ENCODE assay signal across 11 cellular contexts in genomic region chr11:110797453-110797852, GRCh38.
DNase-seq lines count a peak whose midpoint lies in the region; ATAC-seq, FAIRE-seq and TF ChIP-seq lines count a peak whose summit lies in the region.
"Had no signal": no experiment of that assay in that cellular context is flagged by ENCODE, and none has a peak within 500 bp of the region (broad histone marks: within the 10 kb centered on the region; RNA-seq: fewer than 3 reads in every experiment).

No MANE protein-coding gene starts in this region.

- no peak for FAIRE-seq in HTR-8/SVneo (lab: Jason Lieb, UNC)

- 50 to 68% methylated on average over 3 of the region's 3 CpGs for WGBS in lung, 2 donors
- WGBS in suprapubic skin, result 79% methylated on average over 3 of the region's 3 CpGs

- TF ChIP-seq CTCF in lung (IDR thresholded peaks at IDR 0.05; ENCODE audit: control extremely low read depth, extremely low read depth) (no peak), suprapubic skin (IDR thresholded peaks at IDR 0.05) (no peak)

- TF ChIP-seq EP300 in suprapubic skin (IDR thresholded peaks at IDR 0.05), result no peak

- H3K27ac ChIP-seq in lung (ENCODE audit: low read depth in 1 of 2, low read length in 1 of 2), result no peak overlapping the region
- H3K27ac ChIP-seq in suprapubic skin, result no peak overlapping the region
- H3K27ac ChIP-seq: dorsolateral prefrontal cortex had no signal

- DNase-seq in M059J (ENCODE audit: low read depth) (peak; percentile 56), lung (ENCODE audit: low spot score) (no peak), suprapubic skin (ENCODE audit: low spot score in 2 of 2) (no peak), NCI-H82 (lab: John Stamatoyannopoulos, UW) (no peak), HTR-8/SVneo (ENCODE audit: insufficient read length, low spot score) (no peak), DMS79 (lab: John Stamatoyannopoulos, UW) (no peak)
- DNase-seq: dorsolateral prefrontal cortex, HFFc6, T-helper 9 cell had no signal

- H3K4me1 ChIP-seq in lung (ENCODE audit: control insufficient read depth in 2 of 2, insufficient read depth in 2 of 2, low read length in 2 of 2) (peaks cover 0 to 7% of the 10 kb centered on the region in 2 donors), suprapubic skin (no peaks in the 10 kb centered on the region)

- no peak for TF ChIP-seq POLR2A in suprapubic skin (IDR thresholded peaks at IDR 0.05)

- no peak overlapping the region for H3K4me3 ChIP-seq in lung
- H3K4me3 ChIP-seq in suprapubic skin, result no peak overlapping the region
- H3K4me3 ChIP-seq: dorsolateral prefrontal cortex had no signal

- H3K36me3 ChIP-seq in lung (ENCODE audit: control insufficient read depth in 2 of 2, insufficient read depth in 2 of 2, low read length in 2 of 2), result no peaks in the 10 kb centered on the region
- H3K36me3 ChIP-seq in suprapubic skin, result no peaks in the 10 kb centered on the region

- H3K27me3 ChIP-seq in lung (ENCODE audit: control insufficient read depth, insufficient read depth), result no peaks in the 10 kb centered on the region
- H3K27me3 ChIP-seq in suprapubic skin, result no peaks in the 10 kb centered on the region
- H3K27me3 ChIP-seq: dorsolateral prefrontal cortex had no signal

- peak; percentile 92 for ATAC-seq in GM18907 (IDR thresholded peaks at IDR 0.05; ENCODE audit: unreplicated experiment)
- ATAC-seq in HG02623 (IDR thresholded peaks at IDR 0.05; ENCODE audit: unreplicated experiment), result peak; percentile 92
- ATAC-seq in lung (ENCODE audit: insufficient read depth, low FRiP score), result peak; percentile 59

- H3K9me3 ChIP-seq in lung (ENCODE audit: control insufficient read depth in 2 of 2, insufficient read depth in 1 of 2, low read length in 1 of 2) (peaks cover 0 to 1% of the 10 kb centered on the region in 2 donors), suprapubic skin (no peaks in the 10 kb centered on the region)
